Comparison of ENCODE assay signal across 9 cellular contexts in the genomic region with DNA sequence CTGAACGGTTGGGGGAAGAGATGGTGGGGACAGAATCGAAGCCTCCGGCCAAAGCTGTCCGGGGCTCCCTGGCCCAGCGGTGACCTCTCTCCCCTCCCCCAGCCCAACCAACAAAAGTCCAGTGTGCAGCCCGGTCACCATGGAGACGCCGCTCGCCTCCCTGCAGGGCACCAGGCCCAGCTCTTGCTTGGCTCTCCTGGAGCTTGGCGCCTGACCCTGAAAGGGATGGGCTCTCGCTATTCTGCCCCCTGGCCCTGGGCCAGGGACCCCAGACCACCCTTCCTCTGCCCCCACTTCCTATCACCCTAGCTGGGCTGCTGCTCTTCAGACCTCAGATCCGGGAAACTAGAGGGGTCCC. TPM values are rescaled to one million over a fixed set of nuclear protein-coding genes. Genes with fewer than 3 reads are reported as not detected.
DNase-seq lines count a peak whose midpoint lies in the region; ATAC-seq and TF ChIP-seq lines count a peak whose summit lies in the region.
"Had no signal": no experiment of that assay in that cellular context is flagged by ENCODE, and none has a peak within 500 bp of the region (broad histone marks: within the 10 kb centered on the region; RNA-seq: fewer than 3 reads in every experiment).

No MANE protein-coding gene starts in this region.

- no peaks in the 10 kb centered on the region for H3K9me3 ChIP-seq in HUES48 (ENCODE audit: control insufficient read depth, insufficient read depth, low read length)
- H3K9me3 ChIP-seq: left lung had no signal

- H3K9me3 Mint-ChIP-seq in MCF 10A (ENCODE audit: unreplicated experiment) (no peaks in the 10 kb centered on the region), mesothelial cell of epicardium (no peaks in the 10 kb centered on the region)

- no peaks in the 10 kb centered on the region for H3K27me3 Mint-ChIP-seq in MCF 10A (ENCODE audit: insufficient read depth, unreplicated experiment)
- peaks cover 42% of the 10 kb centered on the region for H3K27me3 Mint-ChIP-seq in mesothelial cell of epicardium (ENCODE audit: low read depth)

- no peak for ATAC-seq in GM19324 (IDR thresholded peaks at IDR 0.05; ENCODE audit: low FRiP score, unreplicated experiment)

- POLR2A ChIA-PET in MCF 10A (lab: Yijun Ruan, JAX) = interaction anchor here (0.6 to 8.8 kb wide), 14 partner anchors 8 to 123 kb away, joined by 3 to 124 read pairs (median 4); partner anchors contain the start of genes ANTKMT, CCDC78, CHTF18 and CIAO3

- H3K4me3 Mint-ChIP-seq in MCF 10A (ENCODE audit: unreplicated experiment) (peak overlapping the region; percentile 76), mesothelial cell of epicardium (peak overlapping the region; percentile 56)

- peaks cover 32% of the 10 kb centered on the region for H3K27me3 ChIP-seq in HUES48 (ENCODE audit: control insufficient read depth, insufficient read depth, low read length)

- H3K36me3 Mint-ChIP-seq in MCF 10A (ENCODE audit: insufficient read depth, unreplicated experiment) = peaks cover 26% of the 10 kb centered on the region
- no peaks in the 10 kb centered on the region for H3K36me3 Mint-ChIP-seq in mesothelial cell of epicardium

- intact Hi-C loops in MCF 10A (cut with micrococcal nuclease) = no loop called here

- H3K4me3 ChIP-seq in AG09309 (ENCODE audit: control insufficient read depth, low read depth, low read length) (peak overlapping the region; percentile 54), HUES48 (ENCODE audit: low read depth, low read length) (peak overlapping the region; percentile 71)

- no TSS peak for BruUV-seq in MCF 10A (replicated peaks; lab: Mats Ljungman, UMichigan)

- H3K9ac ChIP-seq in HUES48 (ENCODE audit: low read depth, low read length) = no peak overlapping the region

- H3K27ac ChIP-seq in HUES48 (ENCODE audit: low read depth, low read length) = no peak overlapping the region
- H3K27ac ChIP-seq: left lung had no signal

- DNase-seq in AG09309 (ENCODE audit: low read depth) (no peak), MCF 10A (ENCODE audit: unreplicated experiment) (peak; percentile 44), mesothelial cell of epicardium (ENCODE audit: low spot score in 2 of 2, unreplicated experiment in 2 of 2) (no peak), NCI-H1436 (lab: John Stamatoyannopoulos, UW) (no peak)
- DNase-seq in activated CD8-positive, alpha-beta memory T cell treated with anti-CD3 and anti-CD28 coated beads, Interleukin-2, amount 50 U/mL, for 48 hours = no peak
- no peak for DNase-seq in effector CD4-positive, alpha-beta T cell

- TF ChIP-seq CTCF in AG09309 (IDR thresholded peaks at IDR 0.05; ENCODE audit: control insufficient read depth, insufficient read depth, low read depth, low read length, missing control alignments) (no peak), MCF 10A (IDR thresholded peaks at IDR 0.05; ENCODE audit: unreplicated experiment) (no peak), mesothelial cell of epicardium (IDR thresholded peaks at IDR 0.05; ENCODE audit: unreplicated experiment) (no peak)

- peaks cover 23% of the 10 kb centered on the region for H3K4me1 ChIP-seq in HUES48 (ENCODE audit: control insufficient read depth, insufficient read depth, low read length)

- CTCF ChIA-PET in MCF 10A (lab: Yijun Ruan, JAX) = interaction anchor here (0.6 to 2.0 kb wide), 8 partner anchors 9 to 1233 kb away, joined by 3 to 6 read pairs (median 3); partner anchors contain the start of gene CCDC78

- no peaks in the 10 kb centered on the region for H3K36me3 ChIP-seq in HUES48 (ENCODE audit: control insufficient read depth, insufficient read depth, low read length)
- H3K36me3 ChIP-seq: left lung had no signal

- H3K27ac Mint-ChIP-seq in MCF 10A (ENCODE audit: low read depth, unreplicated experiment) (no peak overlapping the region), mesothelial cell of epicardium (no peak overlapping the region)

- H3K4me1 Mint-ChIP-seq in MCF 10A (ENCODE audit: insufficient read depth, unreplicated experiment) = peaks cover 16% of the 10 kb centered on the region
- H3K4me1 Mint-ChIP-seq in mesothelial cell of epicardium = peaks cover 13% of the 10 kb centered on the region

RNA-seq across cellular contexts. Expression of gene METRN, which starts 1.3 kb away (rescaled TPM):
- 56.3 and 69.5 TPM in 2 replicates for total RNA-seq in MCF 10A (2022)
- total RNA-seq in mesothelial cell of epicardium = 12.8 to 15.3 TPM (median 15.1 TPM) in 3 replicates

RNA-seq across cellular contexts. Expression of gene ANTKMT, which starts 4.7 kb away (rescaled TPM):
- total RNA-seq in MCF 10A (2022) (54.7 and 55.8 TPM in 2 replicates), mesothelial cell of epicardium (26.2 to 33.8 TPM (median 27.5 TPM) in 3 replicates)

RNA-seq across cellular contexts. Expression of gene CCDC78, which starts 10.0 kb away (rescaled TPM):
- 4.6 and 6.0 TPM in 2 replicates for total RNA-seq in MCF 10A (2022)
- total RNA-seq in mesothelial cell of epicardium = 2.5 to 3.2 TPM (median 2.7 TPM) in 3 replicates

RNA-seq across cellular contexts. Expression of gene FBXL16, which starts 10.6 kb away (rescaled TPM):
- total RNA-seq in MCF 10A (2022) (40.5 and 48.2 TPM in 2 replicates), mesothelial cell of epicardium (0.18 to 0.85 TPM (median 0.23 TPM) in 3 replicates)

RNA-seq across cellular contexts. Expression of gene HAGHL, which starts 10.7 kb away (rescaled TPM):
- total RNA-seq in MCF 10A (2022) (20.1 and 24.5 TPM in 2 replicates), mesothelial cell of epicardium (6.4 to 8.6 TPM (median 7.4 TPM) in 3 replicates)
